Comparison of ENCODE assay signal across 23 cellular contexts in genomic region chr7:156140447-156140846, GRCh38.
"Had no signal": no experiment of that assay in that cellular context is flagged by ENCODE, and none has a peak within 500 bp of the region (broad histone marks: within the 10 kb centered on the region; RNA-seq: fewer than 3 reads in every experiment).

No MANE protein-coding gene starts in this region.

- H3K27ac ChIP-seq: colonic mucosa, esophagus muscularis mucosa, foreskin keratinocyte, gastroesophageal sphincter, heart left ventricle, hepatocyte, left lung, lower lobe of right lung had no signal

- H3K4me2 ChIP-seq: hepatocyte had no signal

- H3K4me1 ChIP-seq: colonic mucosa, esophagus muscularis mucosa, foreskin keratinocyte, gastroesophageal sphincter, heart left ventricle, left lung, lower lobe of right lung had no signal

- H3K9me3 Mint-ChIP-seq: dendritic cell treated with granulocyte-macrophage colony-stimulating factor and Interleukin-4, amounts not matched to agents 40 ng/mL and 50 ng/mL, for 4 days; effector memory CD8-positive, alpha-beta T cell; mesothelial cell of epicardium had no signal

- H3K27me3 ChIP-seq: colonic mucosa, foreskin keratinocyte, hepatocyte had no signal

- H3K4me3 ChIP-seq: colonic mucosa, esophagus muscularis mucosa, gastroesophageal sphincter, heart left ventricle, hepatocyte, left lung, lower lobe of right lung, mucosa of descending colon had no signal

- H3K36me3 Mint-ChIP-seq: immature natural killer cell, mesothelial cell of epicardium had no signal

- H3K27ac Mint-ChIP-seq: dendritic cell treated with granulocyte-macrophage colony-stimulating factor and Interleukin-4, amounts not matched to agents 40 ng/mL and 50 ng/mL, for 4 days; immature natural killer cell; mesothelial cell of epicardium had no signal

- ATAC-seq: effector memory CD8-positive, alpha-beta T cell; foreskin keratinocyte; gastroesophageal sphincter; heart left ventricle; left colon; left lung; left ventricle myocardium superior; lower lobe of right lung; mucosa of descending colon had no signal

- H3K4me3 Mint-ChIP-seq: dendritic cell treated with granulocyte-macrophage colony-stimulating factor and Interleukin-4, amounts not matched to agents 40 ng/mL and 50 ng/mL, for 4 days; effector memory CD8-positive, alpha-beta T cell; immature natural killer cell; mesothelial cell of epicardium had no signal

- DNase-seq: colonic mucosa; cortex of kidney; effector CD8-positive, alpha-beta T cell; effector memory CD8-positive, alpha-beta T cell; foreskin keratinocyte; heart left ventricle; hypothalamus; immature natural killer cell; kidney glomerular epithelial cell; left colon; left lung; left ventricle myocardium superior; lower lobe of right lung; mesenchymal stem cell; mucosa of descending colon had no signal

- H3K36me3 ChIP-seq: colonic mucosa, esophagus muscularis mucosa, gastroesophageal sphincter, heart left ventricle, left lung, lower lobe of right lung had no signal

- H2AFZ ChIP-seq: hepatocyte had no signal

- H3K79me2 ChIP-seq: hepatocyte had no signal

- H3K9me3 ChIP-seq: colonic mucosa, left lung, lower lobe of right lung, mucosa of descending colon had no signal

- FAIRE-seq: endothelial cell of umbilical vein, frontal cortex, kidney had no signal

- H3K4me1 Mint-ChIP-seq: immature natural killer cell had no signal
